2 cellular contexts compared by ENCODE assay signal in the genomic region with DNA sequence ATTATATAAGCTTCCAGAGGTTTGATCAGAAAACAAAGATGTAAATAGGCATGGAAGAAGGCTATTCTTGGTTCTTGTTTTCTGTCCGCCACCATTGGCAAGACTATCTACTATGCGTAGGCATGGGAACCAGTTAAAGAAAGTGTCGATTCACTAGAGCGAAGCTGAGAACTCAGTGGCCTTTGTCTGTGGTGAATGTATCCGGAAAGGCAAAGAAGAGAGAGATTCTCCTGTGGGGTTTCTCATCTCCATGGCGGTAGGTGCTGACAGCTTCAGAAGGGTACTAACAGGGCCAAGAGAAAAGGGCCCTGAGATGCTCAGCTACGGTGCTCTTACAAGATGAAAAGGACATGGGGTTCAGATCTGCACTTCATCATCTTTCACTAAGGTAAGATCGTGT.
TF ChIP-seq lines count a peak whose summit lies in the region.

No MANE protein-coding gene starts in this region.

TF ChIP-seq in GM23338, 12 proteins besides CTCF, POLR2A, EP300 and RAD21 (continued from another document):
- TF ChIP-seq NANOG (IDR thresholded peaks at IDR 0.05; ENCODE audit: borderline replicate concordance) (no peak), CREB1 (CRISPR knock-in tag; IDR thresholded peaks at IDR 0.05; ENCODE audit: low read depth) (no peak), ZNF331 (CRISPR knock-in tag; IDR thresholded peaks at IDR 0.05; ENCODE audit: low read depth) (no peak), STAT1 (IDR thresholded peaks at IDR 0.05; ENCODE audit: unreplicated experiment) (no peak), POLR2AphosphoS5 (IDR thresholded peaks at IDR 0.05; ENCODE audit: low read depth) (no peak)
- TF ChIP-seq, protein P1, sequence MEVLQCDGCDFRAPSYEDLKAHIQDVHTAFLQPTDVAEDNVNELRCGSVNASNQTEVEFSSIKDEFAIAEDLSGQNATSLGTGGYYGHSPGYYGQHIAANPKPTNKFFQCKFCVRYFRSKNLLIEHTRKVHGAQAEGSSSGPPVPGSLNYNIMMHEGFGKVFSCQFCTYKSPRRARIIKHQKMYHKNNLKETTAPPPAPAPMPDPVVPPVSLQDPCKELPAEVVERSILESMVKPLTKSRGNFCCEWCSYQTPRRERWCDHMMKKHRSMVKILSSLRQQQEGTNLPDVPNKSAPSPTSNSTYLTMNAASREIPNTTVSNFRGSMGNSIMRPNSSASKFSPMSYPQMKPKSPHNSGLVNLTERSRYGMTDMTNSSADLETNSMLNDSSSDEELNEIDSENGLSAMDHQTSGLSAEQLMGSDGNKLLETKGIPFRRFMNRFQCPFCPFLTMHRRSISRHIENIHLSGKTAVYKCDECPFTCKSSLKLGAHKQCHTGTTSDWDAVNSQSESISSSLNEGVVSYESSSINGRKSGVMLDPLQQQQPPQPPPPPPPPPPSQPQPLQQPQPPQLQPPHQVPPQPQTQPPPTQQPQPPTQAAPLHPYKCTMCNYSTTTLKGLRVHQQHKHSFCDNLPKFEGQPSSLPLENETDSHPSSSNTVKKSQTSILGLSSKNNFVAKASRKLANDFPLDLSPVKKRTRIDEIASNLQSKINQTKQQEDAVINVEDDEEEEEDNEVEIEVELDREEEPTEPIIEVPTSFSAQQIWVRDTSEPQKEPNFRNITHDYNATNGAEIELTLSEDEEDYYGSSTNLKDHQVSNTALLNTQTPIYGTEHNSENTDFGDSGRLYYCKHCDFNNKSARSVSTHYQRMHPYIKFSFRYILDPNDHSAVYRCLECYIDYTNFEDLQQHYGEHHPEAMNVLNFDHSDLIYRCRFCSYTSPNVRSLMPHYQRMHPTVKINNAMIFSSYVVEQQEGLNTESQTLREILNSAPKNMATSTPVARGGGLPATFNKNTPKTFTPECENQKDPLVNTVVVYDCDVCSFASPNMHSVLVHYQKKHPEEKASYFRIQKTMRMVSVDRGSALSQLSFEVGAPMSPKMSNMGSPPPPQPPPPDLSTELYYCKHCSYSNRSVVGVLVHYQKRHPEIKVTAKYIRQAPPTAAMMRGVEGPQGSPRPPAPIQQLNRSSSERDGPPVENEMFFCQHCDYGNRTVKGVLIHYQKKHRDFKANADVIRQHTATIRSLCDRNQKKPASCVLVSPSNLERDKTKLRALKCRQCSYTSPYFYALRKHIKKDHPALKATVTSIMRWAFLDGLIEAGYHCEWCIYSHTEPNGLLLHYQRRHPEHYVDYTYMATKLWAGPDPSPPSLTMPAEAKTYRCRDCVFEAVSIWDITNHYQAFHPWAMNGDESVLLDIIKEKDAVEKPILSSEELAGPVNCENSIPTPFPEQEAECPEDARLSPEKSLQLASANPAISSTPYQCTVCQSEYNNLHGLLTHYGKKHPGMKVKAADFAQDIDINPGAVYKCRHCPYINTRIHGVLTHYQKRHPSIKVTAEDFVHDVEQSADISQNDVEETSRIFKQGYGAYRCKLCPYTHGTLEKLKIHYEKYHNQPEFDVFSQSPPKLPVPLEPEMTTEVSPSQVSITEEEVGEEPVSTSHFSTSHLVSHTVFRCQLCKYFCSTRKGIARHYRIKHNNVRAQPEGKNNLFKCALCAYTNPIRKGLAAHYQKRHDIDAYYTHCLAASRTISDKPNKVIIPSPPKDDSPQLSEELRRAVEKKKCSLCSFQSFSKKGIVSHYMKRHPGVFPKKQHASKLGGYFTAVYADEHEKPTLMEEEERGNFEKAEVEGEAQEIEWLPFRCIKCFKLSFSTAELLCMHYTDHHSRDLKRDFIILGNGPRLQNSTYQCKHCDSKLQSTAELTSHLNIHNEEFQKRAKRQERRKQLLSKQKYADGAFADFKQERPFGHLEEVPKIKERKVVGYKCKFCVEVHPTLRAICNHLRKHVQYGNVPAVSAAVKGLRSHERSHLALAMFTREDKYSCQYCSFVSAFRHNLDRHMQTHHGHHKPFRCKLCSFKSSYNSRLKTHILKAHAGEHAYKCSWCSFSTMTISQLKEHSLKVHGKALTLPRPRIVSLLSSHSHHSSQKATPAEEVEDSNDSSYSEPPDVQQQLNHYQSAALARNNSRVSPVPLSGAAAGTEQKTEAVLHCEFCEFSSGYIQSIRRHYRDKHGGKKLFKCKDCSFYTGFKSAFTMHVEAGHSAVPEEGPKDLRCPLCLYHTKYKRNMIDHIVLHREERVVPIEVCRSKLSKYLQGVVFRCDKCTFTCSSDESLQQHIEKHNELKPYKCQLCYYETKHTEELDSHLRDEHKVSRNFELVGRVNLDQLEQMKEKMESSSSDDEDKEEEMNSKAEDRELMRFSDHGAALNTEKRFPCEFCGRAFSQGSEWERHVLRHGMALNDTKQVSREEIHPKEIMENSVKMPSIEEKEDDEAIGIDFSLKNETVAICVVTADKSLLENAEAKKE (CRISPR knock-in tag; IDR thresholded peaks at IDR 0.05): no peak
- TF ChIP-seq, protein P2, sequence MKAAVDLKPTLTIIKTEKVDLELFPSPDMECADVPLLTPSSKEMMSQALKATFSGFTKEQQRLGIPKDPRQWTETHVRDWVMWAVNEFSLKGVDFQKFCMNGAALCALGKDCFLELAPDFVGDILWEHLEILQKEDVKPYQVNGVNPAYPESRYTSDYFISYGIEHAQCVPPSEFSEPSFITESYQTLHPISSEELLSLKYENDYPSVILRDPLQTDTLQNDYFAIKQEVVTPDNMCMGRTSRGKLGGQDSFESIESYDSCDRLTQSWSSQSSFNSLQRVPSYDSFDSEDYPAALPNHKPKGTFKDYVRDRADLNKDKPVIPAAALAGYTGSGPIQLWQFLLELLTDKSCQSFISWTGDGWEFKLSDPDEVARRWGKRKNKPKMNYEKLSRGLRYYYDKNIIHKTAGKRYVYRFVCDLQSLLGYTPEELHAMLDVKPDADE (IDR thresholded peaks at IDR 0.05): no peak
- TF ChIP-seq, protein P3, sequence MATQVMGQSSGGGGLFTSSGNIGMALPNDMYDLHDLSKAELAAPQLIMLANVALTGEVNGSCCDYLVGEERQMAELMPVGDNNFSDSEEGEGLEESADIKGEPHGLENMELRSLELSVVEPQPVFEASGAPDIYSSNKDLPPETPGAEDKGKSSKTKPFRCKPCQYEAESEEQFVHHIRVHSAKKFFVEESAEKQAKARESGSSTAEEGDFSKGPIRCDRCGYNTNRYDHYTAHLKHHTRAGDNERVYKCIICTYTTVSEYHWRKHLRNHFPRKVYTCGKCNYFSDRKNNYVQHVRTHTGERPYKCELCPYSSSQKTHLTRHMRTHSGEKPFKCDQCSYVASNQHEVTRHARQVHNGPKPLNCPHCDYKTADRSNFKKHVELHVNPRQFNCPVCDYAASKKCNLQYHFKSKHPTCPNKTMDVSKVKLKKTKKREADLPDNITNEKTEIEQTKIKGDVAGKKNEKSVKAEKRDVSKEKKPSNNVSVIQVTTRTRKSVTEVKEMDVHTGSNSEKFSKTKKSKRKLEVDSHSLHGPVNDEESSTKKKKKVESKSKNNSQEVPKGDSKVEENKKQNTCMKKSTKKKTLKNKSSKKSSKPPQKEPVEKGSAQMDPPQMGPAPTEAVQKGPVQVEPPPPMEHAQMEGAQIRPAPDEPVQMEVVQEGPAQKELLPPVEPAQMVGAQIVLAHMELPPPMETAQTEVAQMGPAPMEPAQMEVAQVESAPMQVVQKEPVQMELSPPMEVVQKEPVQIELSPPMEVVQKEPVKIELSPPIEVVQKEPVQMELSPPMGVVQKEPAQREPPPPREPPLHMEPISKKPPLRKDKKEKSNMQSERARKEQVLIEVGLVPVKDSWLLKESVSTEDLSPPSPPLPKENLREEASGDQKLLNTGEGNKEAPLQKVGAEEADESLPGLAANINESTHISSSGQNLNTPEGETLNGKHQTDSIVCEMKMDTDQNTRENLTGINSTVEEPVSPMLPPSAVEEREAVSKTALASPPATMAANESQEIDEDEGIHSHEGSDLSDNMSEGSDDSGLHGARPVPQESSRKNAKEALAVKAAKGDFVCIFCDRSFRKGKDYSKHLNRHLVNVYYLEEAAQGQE (IDR thresholded peaks at IDR 0.05; ENCODE audit: unreplicated experiment): no peak

TF ChIP-seq in neural cell, 6 proteins besides CTCF, POLR2A, EP300 and RAD21:
- TF ChIP-seq, protein P3 (IDR thresholded peaks at IDR 0.05; ENCODE audit: borderline replicate concordance): no peak
- TF ChIP-seq SMC3 (conservative IDR thresholded peaks at IDR 0.05; ENCODE audit: poor library complexity) (no peak), EZH2 (IDR thresholded peaks at IDR 0.05; ENCODE audit: borderline replicate concordance, insufficient read depth, low read length, poor library complexity, severe bottlenecking) (no peak), MXI1 (conservative IDR thresholded peaks at IDR 0.05; ENCODE audit: poor library complexity, severe bottlenecking) (no peak), TAF1 (IDR thresholded peaks at IDR 0.05; ENCODE audit: low read depth) (no peak), POLR2AphosphoS5 (IDR thresholded peaks at IDR 0.05) (no peak)
TF ChIP-seq in neural cell: peak in this region for 0.
